Comparison of ENCODE assay signal across 14 cellular contexts in genomic region chrX:71764832-71765231, GRCh38. TPM values are rescaled to one million over a fixed set of nuclear protein-coding genes. Genes with fewer than 3 reads are reported as not detected.
"Had no signal": no experiment of that assay in that cellular context is flagged by ENCODE, and none has a peak within 500 bp of the region (broad histone marks: within the 10 kb centered on the region; RNA-seq: fewer than 3 reads in every experiment).

No MANE protein-coding gene starts in this region.

RNA-seq across cellular contexts. Expression of gene CXorf49B, which starts 1.7 kb away (rescaled TPM):
- total RNA-seq: stomach, subcutaneous adipose tissue, suprapubic skin, temporal lobe, thoracic aorta, thyroid gland, tibial nerve, transverse colon, upper lobe of left lung, upper lobe of right lung, ureter, urinary bladder, uterus, vagina had no signal
- polyA plus RNA-seq: urinary bladder had no signal

RNA-seq across cellular contexts. Expression of gene CXorf49, which starts 46.7 kb away (rescaled TPM):
- total RNA-seq: stomach, subcutaneous adipose tissue, suprapubic skin, temporal lobe, thoracic aorta, thyroid gland, tibial nerve, transverse colon, upper lobe of left lung, upper lobe of right lung, ureter, urinary bladder, uterus, vagina had no signal
- polyA plus RNA-seq: urinary bladder had no signal
